ENCODE assay signal across 12 cellular contexts in genomic region chr3:5140230-5140621, GRCh38. TPM values are rescaled to one million over a fixed set of nuclear protein-coding genes. Genes with fewer than 3 reads are reported as not detected.
DNase-seq lines count a peak whose midpoint lies in the region; ATAC-seq, FAIRE-seq and TF ChIP-seq lines count a peak whose summit lies in the region.
"Had no signal": no experiment of that assay in that cellular context is flagged by ENCODE, and none has a peak within 500 bp of the region (broad histone marks: within the 10 kb centered on the region; RNA-seq: fewer than 3 reads in every experiment).

No MANE protein-coding gene starts in this region.

- H3K36me3 ChIP-seq in neutrophil: peaks cover 3% of the 10 kb centered on the region
- H3K36me3 ChIP-seq in effector memory CD4-positive, alpha-beta T cell (ENCODE audit: control insufficient read depth, insufficient read depth, low read length): no peaks in the 10 kb centered on the region
- no peaks in the 10 kb centered on the region for H3K36me3 ChIP-seq in kidney (ENCODE audit: control insufficient read depth in 1 of 2, insufficient read depth in 2 of 2, low read length in 2 of 2)

- no peak for FAIRE-seq in kidney (lab: Jason Lieb, UNC)
- FAIRE-seq: D721Med had no signal

- no peaks in the 10 kb centered on the region for H3K27me3 ChIP-seq in neutrophil
- H3K27me3 ChIP-seq in effector memory CD4-positive, alpha-beta T cell (replicated peaks; ENCODE audit: control insufficient read depth, insufficient read depth, low read length, poor library complexity, severe bottlenecking): no peaks in the 10 kb centered on the region

- H3K4me1 ChIP-seq in neutrophil (ENCODE audit: control insufficient read depth in 1 of 2, insufficient read depth in 1 of 2, low read depth in 1 of 2, low read length in 1 of 2): peaks cover 41 to 51% of the 10 kb centered on the region in 2 experiments
- peaks cover 7% of the 10 kb centered on the region for H3K4me1 ChIP-seq in effector memory CD4-positive, alpha-beta T cell (ENCODE audit: control insufficient read depth, insufficient read depth, low read length, poor library complexity, severe bottlenecking)
- H3K4me1 ChIP-seq in kidney (ENCODE audit: control insufficient read depth in 1 of 2, insufficient read depth in 1 of 2, low read depth in 1 of 2, low read length in 2 of 2): peaks cover 24 to 42% of the 10 kb centered on the region in 2 donors

- intact Hi-C loops in kidney (cut with DNase I): no loop called here
- intact Hi-C loops in Right ventricle myocardium superior (cut with DNase I): no loop called here

- no peak for TF ChIP-seq CTCF in neutrophil (IDR thresholded peaks at IDR 0.05)
- no peak for TF ChIP-seq CTCF in kidney (IDR thresholded peaks at IDR 0.05; ENCODE audit: borderline replicate concordance, extremely low read depth, insufficient read depth)

- no peak for DNase-seq in effector memory CD4-positive, alpha-beta T cell
- DNase-seq in kidney (no peak), Right ventricle myocardium superior (no peak)
- DNase-seq: activated CD4-positive, alpha-beta T cell treated with anti-CD3 and anti-CD28 coated beads, Interleukin-2, amount 50 U/mL, for 1 hour; SHP77 had no signal

- ATAC-seq in GM18858 (IDR thresholded peaks at IDR 0.05; ENCODE audit: unreplicated experiment) (peak; percentile 38), GM21825 (IDR thresholded peaks at IDR 0.05; ENCODE audit: unreplicated experiment) (peak; percentile 49), HG03520 (IDR thresholded peaks at IDR 0.05; ENCODE audit: unreplicated experiment) (peak; percentile 32), GM21737 (IDR thresholded peaks at IDR 0.05; ENCODE audit: unreplicated experiment) (no peak), Right ventricle myocardium superior (ENCODE audit: poor library complexity) (no peak)

- H3K4me3 ChIP-seq in neutrophil (ENCODE audit: low read depth in 1 of 2, low read length in 1 of 2): no peak overlapping the region
- no peak overlapping the region for H3K4me3 ChIP-seq in effector memory CD4-positive, alpha-beta T cell (ENCODE audit: insufficient read depth, low read depth, low read length, poor library complexity, severe bottlenecking)
- no peak overlapping the region for H3K4me3 ChIP-seq in kidney (ENCODE audit: low read length in 2 of 2)
- H3K4me3 ChIP-seq: skin epidermis had no signal

- no peaks in the 10 kb centered on the region for H3K9me3 ChIP-seq in neutrophil
- H3K9me3 ChIP-seq in effector memory CD4-positive, alpha-beta T cell (ENCODE audit: control insufficient read depth, low read length): no peaks in the 10 kb centered on the region
- no peaks in the 10 kb centered on the region for H3K9me3 ChIP-seq in kidney (ENCODE audit: control insufficient read depth in 1 of 2, low read length in 2 of 2)

- H3K9ac ChIP-seq in kidney (ENCODE audit: low read length in 2 of 2): no peak overlapping the region

- H3K27ac ChIP-seq in neutrophil (peak overlapping the region; percentile 67), kidney (ENCODE audit: low read depth in 2 of 2, low read length in 2 of 2) (no peak overlapping the region)
- no peak overlapping the region for H3K27ac ChIP-seq in effector memory CD4-positive, alpha-beta T cell (ENCODE audit: insufficient read depth, low read length, poor library complexity, severe bottlenecking)

RNA-seq across cellular contexts. Expression of gene ARL8B, which starts 18.1 kb away (rescaled TPM):
- total RNA-seq in kidney: 62.7 TPM
- polyA plus RNA-seq in kidney (ENCODE audit: insufficient read depth, low read depth, low replicate concordance): 49.1 TPM
- total RNA-seq in Right ventricle myocardium superior: 62.2 TPM

RNA-seq across cellular contexts. Expression of gene EDEM1, which starts 47.3 kb away (rescaled TPM):
- total RNA-seq in kidney: 47.5 TPM
- polyA plus RNA-seq in kidney (ENCODE audit: insufficient read depth, low read depth, low replicate concordance): 5.5 TPM
- 7.4 TPM for total RNA-seq in Right ventricle myocardium superior

Comparison
In these comparisons a context has a peak if more than half of its experiments do, and no peak if none do; other contexts are left out.
1. ATAC-seq: peak in GM18858 (single experiment), GM21825 (single experiment) and HG03520 (single experiment); none in GM21737 (single experiment) and Right ventricle myocardium superior (single experiment).